In the genomic region with DNA sequence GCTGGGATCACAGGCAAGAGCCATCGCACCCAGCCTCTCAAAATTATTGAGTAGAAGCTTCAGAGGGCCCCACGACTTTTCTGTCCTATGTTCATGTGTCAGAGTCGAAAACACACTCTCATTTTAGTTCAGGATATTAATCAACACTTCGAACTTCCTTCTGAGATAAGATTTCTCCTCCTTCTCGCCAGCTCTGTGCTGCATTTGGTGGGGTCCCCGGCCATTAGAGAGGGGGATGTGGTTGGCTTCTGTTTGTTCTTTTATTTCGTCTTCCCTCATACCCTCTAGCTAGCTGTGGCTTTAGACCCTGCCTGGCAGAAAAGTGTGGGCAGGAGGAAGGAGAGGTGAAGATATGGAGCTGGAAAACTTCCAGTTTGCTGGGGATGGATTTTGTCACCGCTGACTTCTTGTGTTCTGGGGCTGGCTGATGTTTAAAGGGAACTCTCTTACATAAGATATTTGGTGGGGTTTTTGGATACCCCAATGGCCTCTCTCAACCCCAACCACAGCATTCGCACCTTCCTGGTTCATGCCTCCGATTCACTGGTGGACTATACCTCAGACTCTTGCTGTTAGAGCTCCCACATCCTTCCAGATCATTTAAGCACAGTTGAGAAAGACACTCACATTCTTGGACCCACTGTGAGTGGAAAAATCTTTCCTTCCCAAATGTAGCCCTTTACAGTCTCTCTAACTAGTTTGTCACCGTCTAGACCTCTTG, we compare ENCODE assay signal across 22 cellular contexts.
"Had no signal": no experiment of that assay in that cellular context is flagged by ENCODE, and none has a peak within 500 bp of the region (broad histone marks: within the 10 kb centered on the region; RNA-seq: fewer than 3 reads in every experiment).

No MANE protein-coding gene starts in this region.

- H3K27me3 ChIP-seq: dorsolateral prefrontal cortex, left lung, neural progenitor cell, stomach had no signal

- H3K9me3 Mint-ChIP-seq: endodermal cell had no signal

- DNase-seq: activated CD4-positive, alpha-beta T cell treated with anti-CD3 and anti-CD28 coated beads for 36 hours; activated CD4-positive, alpha-beta T cell treated with anti-CD3 and anti-CD28 coated beads, Interleukin-2, amount 50 U/mL, for 48 hours; activated gamma-delta T cell treated with Interleukin-2 at 50 U/mL for 16 hours; amygdala; dorsolateral prefrontal cortex; endodermal cell; erythroblast; kidney; left lung; mammary epithelial cell; right cardiac atrium; stimulated activated CD4-positive, alpha-beta T cell treated with anti-CD3 and anti-CD28 coated beads, Interleukin-15, amount 100 ng/mL, for 24 hours; stimulated activated CD4-positive, alpha-beta T cell treated with anti-CD3 and anti-CD28 coated beads, Interleukin-2, amount 100 ng/mL, for 48 hours; stomach; T-helper 1 cell; T1000; trophoblast cell had no signal

- H3K27me3 Mint-ChIP-seq: activated naive CD8-positive, alpha-beta T cell had no signal

- FAIRE-seq: frontal cortex, kidney had no signal

- H3K4me3 Mint-ChIP-seq: activated CD4-positive, alpha-beta T cell treated with anti-CD3 and anti-CD28 coated beads for 36 hours; activated naive CD8-positive, alpha-beta T cell; endodermal cell; neural progenitor cell had no signal

- H3K4me3 ChIP-seq: dorsolateral prefrontal cortex, left lung, neural progenitor cell, prostate gland, stomach had no signal

- ATAC-seq: activated CD4-positive, alpha-beta T cell treated with anti-CD3 and anti-CD28 coated beads for 36 hours; left lung; right cardiac atrium; SK-N-SH treated with all-trans-retinoic acid at 6 μM for 48 hours had no signal

- H3K4me1 Mint-ChIP-seq: activated CD4-positive, alpha-beta T cell treated with anti-CD3 and anti-CD28 coated beads for 36 hours; neural progenitor cell had no signal

- H3K36me3 Mint-ChIP-seq: activated naive CD8-positive, alpha-beta T cell; neural progenitor cell had no signal

- H3K36me3 ChIP-seq: left lung, neural progenitor cell, prostate gland, stomach had no signal

- H3K27ac Mint-ChIP-seq: activated CD4-positive, alpha-beta T cell treated with anti-CD3 and anti-CD28 coated beads for 36 hours; activated naive CD8-positive, alpha-beta T cell; endodermal cell; neural progenitor cell had no signal
